In genomic region chr7:73870041-73870492, GRCh38 we compare ENCODE assay signal across 16 cellular contexts. TPM values are rescaled to one million over a fixed set of nuclear protein-coding genes. Genes with fewer than 3 reads are reported as not detected.
DNase-seq lines count a peak whose midpoint lies in the region; ATAC-seq and TF ChIP-seq lines count a peak whose summit lies in the region.
"Had no signal": no experiment of that assay in that cellular context is flagged by ENCODE, and none has a peak within 500 bp of the region (broad histone marks: within the 10 kb centered on the region; RNA-seq: fewer than 3 reads in every experiment).

No MANE protein-coding gene starts in this region.

- no peak for TF ChIP-seq EP300 in gastroesophageal sphincter (IDR thresholded peaks at IDR 0.05)

- no peaks in the 10 kb centered on the region for H3K9me3 ChIP-seq in Peyer's patch
- no peaks in the 10 kb centered on the region for H3K9me3 ChIP-seq in gastroesophageal sphincter
- peaks cover 6% of the 10 kb centered on the region for H3K9me3 ChIP-seq in trophoblast cell (ENCODE audit: insufficient read depth, low read depth, low read length)
- H3K9me3 ChIP-seq: gastrocnemius medialis had no signal

- no peak overlapping the region for H2BK120ac ChIP-seq in trophoblast cell (ENCODE audit: insufficient read depth, low read length, poor library complexity)

- ATAC-seq in gastroesophageal sphincter = no peak
- ATAC-seq: activated T-cell treated with anti-CD3 and anti-CD28 coated beads, Interleukin-2, amount 50 U/mL, for 72 hours; gastrocnemius medialis; stimulated activated effector memory CD8-positive, alpha-beta T cell treated with anti-CD3 and anti-CD28 coated beads, Interleukin-12 subunit alpha, Interleukin-12 subunit beta, amount 100 ng/mL, for 72 hours had no signal

- H3K79me1 ChIP-seq in trophoblast cell (ENCODE audit: low read length) = no peaks in the 10 kb centered on the region

- 50% methylated on average over 2 of the region's 15 CpGs; no CpG with 5 or more reads in 1 of the 2 donors for WGBS in gastroesophageal sphincter (ENCODE audit: low coverage in 1 of 2), 2 donors
- WGBS in trophoblast cell (ENCODE audit: extremely low coverage, insufficient coverage, insufficient read length) = no CpG with 5 or more reads among the region's 15 CpGs

- in situ Hi-C loops in G401 (cut with HindIII; ENCODE audit: low sequenced_read_pairs) = loop anchor here (25.0 kb wide), 1 partner anchor 142 kb away; no protein-coding TSS in a partner anchor

- no peak overlapping the region for H2BK12ac ChIP-seq in trophoblast cell (ENCODE audit: low read length)

- no peak overlapping the region for H2BK5ac ChIP-seq in trophoblast cell (ENCODE audit: low read depth, low read length, poor library complexity)

- no peak overlapping the region for H3K9ac ChIP-seq in trophoblast cell (ENCODE audit: low read length)

- H3K4ac ChIP-seq in trophoblast cell (ENCODE audit: low read depth, low read length) = no peak overlapping the region

- H3K18ac ChIP-seq in trophoblast cell (ENCODE audit: low read length) = no peak overlapping the region

- no peak overlapping the region for H3K14ac ChIP-seq in trophoblast cell (ENCODE audit: low read length)

- DNase-seq in Peyer's patch (peak in 2 of 3 donors; percentile 65 to 68), trophoblast cell (no peak), midbrain (lab: John Stamatoyannopoulos, UW) (no peak), kidney glomerular epithelial cell (lab: John Stamatoyannopoulos, UW) (no peak), G401 (ENCODE audit: low spot score) (no peak)
- DNase-seq: activated CD4-positive, alpha-beta T cell treated with anti-CD3 and anti-CD28 coated beads for 1 hour; activated T-cell treated with anti-CD3 and anti-CD28 coated beads, Interleukin-2, amount 50 U/mL, for 72 hours; effector CD4-positive, alpha-beta T cell; gastrocnemius medialis; NCI-H187; stimulated activated CD4-positive, alpha-beta T cell treated with anti-CD3 and anti-CD28 coated beads, Interleukin-1b, Interleukin-23, amount 100 ng/mL, for 48 hours had no signal

- peaks cover 0 to 36% (median 1%) of the 10 kb centered on the region in 4 donors for H3K4me1 ChIP-seq in Peyer's patch
- H3K4me1 ChIP-seq in gastroesophageal sphincter = peaks cover 0 to 40% (median 31%) of the 10 kb centered on the region in 3 donors
- H3K4me1 ChIP-seq in trophoblast cell (ENCODE audit: control insufficient read depth in 1 of 2, insufficient read depth in 2 of 2, low read length in 2 of 2) = no peaks in the 10 kb centered on the region

- H3K4me3 ChIP-seq in Peyer's patch (no peak overlapping the region), gastroesophageal sphincter (no peak overlapping the region), trophoblast cell (ENCODE audit: low read depth, low read length) (no peak overlapping the region)
- H3K4me3 ChIP-seq: gastrocnemius medialis had no signal

- H4K12ac ChIP-seq in trophoblast cell (ENCODE audit: low read depth, low read length) = no peak overlapping the region

- H4K8ac ChIP-seq in trophoblast cell (ENCODE audit: low read depth, low read length) = no peak overlapping the region

- no peak overlapping the region for H3K4me2 ChIP-seq in trophoblast cell (ENCODE audit: low read length)

- H3K79me2 ChIP-seq in trophoblast cell (ENCODE audit: control insufficient read depth, insufficient read depth, low read length, poor library complexity) = no peaks in the 10 kb centered on the region

- H2AK5ac ChIP-seq in trophoblast cell (ENCODE audit: low read length) = no peak overlapping the region

- TF ChIP-seq POLR2A in Peyer's patch (IDR thresholded peaks at IDR 0.05) (no peak), gastroesophageal sphincter (IDR thresholded peaks at IDR 0.05) (no peak)

- H3K23ac ChIP-seq in trophoblast cell (ENCODE audit: low read length) = no peak overlapping the region

- no peak overlapping the region for H4K91ac ChIP-seq in trophoblast cell (ENCODE audit: low read depth, low read length)

- H3K27me3 ChIP-seq in Peyer's patch = no peaks in the 10 kb centered on the region
- no peaks in the 10 kb centered on the region for H3K27me3 ChIP-seq in gastroesophageal sphincter
- H3K27me3 ChIP-seq in trophoblast cell (ENCODE audit: insufficient read depth, low read length) = no peaks in the 10 kb centered on the region
- H3K27me3 ChIP-seq: gastrocnemius medialis had no signal

- H3K27ac ChIP-seq in Peyer's patch (no peak overlapping the region), gastroesophageal sphincter (peak overlapping the region in 3 of 4 donors; percentile 47 to 72 (median 53)), trophoblast cell (ENCODE audit: low read depth, low read length) (no peak overlapping the region)
- H3K27ac ChIP-seq: gastrocnemius medialis had no signal

- TF ChIP-seq CTCF in Peyer's patch (IDR thresholded peaks at IDR 0.05) (no peak), gastroesophageal sphincter (IDR thresholded peaks at IDR 0.05) (no peak)

- H2AFZ ChIP-seq in trophoblast cell (ENCODE audit: insufficient read depth, low read length, poor library complexity) = peak overlapping the region; percentile 23

- H3K36me3 ChIP-seq in Peyer's patch = no peaks in the 10 kb centered on the region
- H3K36me3 ChIP-seq in gastroesophageal sphincter = no peaks in the 10 kb centered on the region
- H3K36me3 ChIP-seq in trophoblast cell (ENCODE audit: control insufficient read depth in 1 of 2, insufficient read depth in 2 of 2, low read length in 2 of 2) = no peaks in the 10 kb centered on the region
- H3K36me3 ChIP-seq: gastrocnemius medialis had no signal

RNA-seq across cellular contexts. Expression of gene TMEM270, which starts 9.1 kb away (rescaled TPM):
- total RNA-seq in Peyer's patch (not detected), gastroesophageal sphincter (not detected)
- polyA plus RNA-seq in trophoblast cell (2013) = not detected in 2 replicates
- total RNA-seq in G401 (2014; rRNA removed; shearing (Covaris generic)) = not detected in 2 replicates
- total RNA-seq: activated T-cell treated with anti-CD3 and anti-CD28 coated beads, Interleukin-2, amount 50 U/mL, for 72 hours; gastrocnemius medialis; lower leg skin had no signal
- polyA plus RNA-seq: CD14-positive monocyte, IgD-negative memory B cell had no signal

RNA-seq across cellular contexts. Expression of gene METTL27, which starts 27.8 kb away (rescaled TPM):
- 10 to 100 TPM in 2 of 4 donors, 1 to 10 TPM in 2; 2.1 to 20.4 (median 11.7) TPM for total RNA-seq in Peyer's patch
- total RNA-seq in gastroesophageal sphincter = 1 to 10 TPM in 3 of 4 donors, under 1 TPM in 1; 0.93 to 7.8 (median 3.5) TPM
- 1.3 and 1.5 TPM in 2 replicates for polyA plus RNA-seq in trophoblast cell (2013)
- total RNA-seq in G401 (2014; rRNA removed; shearing (Covaris generic)) = not detected in 2 replicates
- polyA plus RNA-seq: IgD-negative memory B cell had no signal

RNA-seq across cellular contexts. Expression of gene CLDN4, which starts 39.3 kb away (rescaled TPM):
- 100 to 1,000 TPM in 3 of 4 donors, 10 to 100 TPM in 1; 83.3 to 551 (median 450) TPM for total RNA-seq in Peyer's patch
- 10 to 100 TPM in 1 of 4 donors, under 1 TPM in 3; 0.54 to 16.8 (median 0.79) TPM for total RNA-seq in gastroesophageal sphincter
- polyA plus RNA-seq in trophoblast cell (2013) = 166 and 180 TPM in 2 replicates
- total RNA-seq in G401 (2014; rRNA removed; shearing (Covaris generic)) = 1.6 and 2.8 TPM in 2 replicates
- polyA plus RNA-seq: CD14-positive monocyte, IgD-negative memory B cell had no signal

Comparison
In these comparisons a context has a peak if more than half of its experiments do, and no peak if none do; other contexts are left out.
1. DNase-seq: peak in Peyer's patch (2 of 3); none in trophoblast cell (0 of 2), midbrain (single experiment), kidney glomerular epithelial cell (single experiment) and G401 (single experiment).
2. H3K27ac ChIP-seq: peak in gastroesophageal sphincter (3 of 4); none in Peyer's patch (0 of 4) and trophoblast cell (single experiment).
3. RNA of gene CLDN4, which starts 39.3 kb away (total RNA-seq): 83.3 to 551 TPM in Peyer's patch; 1.6 to 2.8 TPM in G401 and 0.54 to 16.8 TPM in gastroesophageal sphincter; every median in the first group is over 4 times any median in the second.